8 cellular contexts compared by ENCODE assay signal in genomic region chr9:4740623-4741364, GRCh38. TPM values are rescaled to one million over a fixed set of nuclear protein-coding genes. Genes with fewer than 3 reads are reported as not detected.
DNase-seq lines count a peak whose midpoint lies in the region; ATAC-seq and TF ChIP-seq lines count a peak whose summit lies in the region.

Gene AK3 (minus strand): TSS chr9:4741202. CDS start chr9:4741087, 115 bp downstream.

- WGBS in lower leg skin, 2 donors: 0 to 1% methylated on average over 21 to 26 of the region's 84 CpGs

- peaks cover 15 to 29% (median 23%) of the 10 kb centered on the region in 10 experiments for H3K4me1 ChIP-seq in BLaER1 treated with 17β-estradiol and CSF1 and Interleukin-3, amounts not matched to agents 10 nM and 100 nM

- no peaks in the 10 kb centered on the region for H3K9me3 Mint-ChIP-seq in activated CD4-positive, alpha-beta memory T cell treated with anti-CD3 and anti-CD28 coated beads for 36 hours

- H3K27me3 Mint-ChIP-seq in activated CD4-positive, alpha-beta memory T cell treated with anti-CD3 and anti-CD28 coated beads for 36 hours: no peaks in the 10 kb centered on the region

- TF ChIP-seq CTCF in dorsolateral prefrontal cortex (IDR thresholded peaks at IDR 0.05 in 54 of 56, conservative IDR thresholded peaks at IDR 0.05 in 2 of 56; ENCODE audit: low read depth in 1 of 56, partially characterized antibody in 56 of 56): peak in 50 of 56 donors; percentile 13 to 70 (median 46)
- no peak for TF ChIP-seq CTCF in lower leg skin (IDR thresholded peaks at IDR 0.05)

- H3K27ac ChIP-seq in BLaER1 treated with 17β-estradiol and CSF1 and Interleukin-3, amounts not matched to agents 10 nM and 100 nM: peak within 1 kb of the TSS; percentile 75 to 94 (median 87)
- H3K27ac ChIP-seq in dorsolateral prefrontal cortex: peak within 1 kb of the TSS; percentile 9 to 96 (median 90)

- DNase-seq in NCI-H69 (lab: John Stamatoyannopoulos, UW): peak; percentile 95
- DNase-seq in activated CD4-positive, alpha-beta memory T cell treated with anti-CD3 and anti-CD28 coated beads for 36 hours: peak; percentile 90
- peak; percentile 58 to 92 (median 81) for DNase-seq in dorsolateral prefrontal cortex
- DNase-seq in lower leg skin (ENCODE audit: low spot score in 2 of 2): peak; percentile 82 to 97
- peak; percentile 76 for DNase-seq in stimulated activated CD4-positive, alpha-beta T cell treated with anti-CD3 and anti-CD28 coated beads, Interleukin-4, amount 100 ng/mL, for 48 hours (ENCODE audit: low read depth in 2 of 2)

- H3K36me3 ChIP-seq in BLaER1 treated with 17β-estradiol and CSF1 and Interleukin-3, amounts not matched to agents 10 nM and 100 nM: peaks cover 0 to 8% (median 0%) of the 10 kb centered on the region in 11 experiments; a peak in 3 of 22 replicates

- CTCF ChIA-PET in activated CD4-positive, alpha-beta memory T cell treated with anti-CD3 and anti-CD28 coated beads for 36 hours (lab: Charles Lee): interaction anchor here (0.8 to 1.9 kb wide), 9 partner anchors 9 to 136 kb away, joined by 3 to 11 read pairs (median 4); no protein-coding TSS in a partner anchor

- peak within 1 kb of the TSS; percentile 83 for H3K4me3 Mint-ChIP-seq in activated CD4-positive, alpha-beta memory T cell treated with anti-CD3 and anti-CD28 coated beads for 36 hours

- H3K4me3 ChIP-seq in BLaER1 treated with 17β-estradiol and CSF1 and Interleukin-3, amounts not matched to agents 10 nM and 100 nM: peak within 1 kb of the TSS; percentile 79 to 95 (median 90)
- H3K4me3 ChIP-seq in dorsolateral prefrontal cortex (peak within 1 kb of the TSS; percentile 64 to 99 (median 91)), lower leg skin (ENCODE audit: low read depth, poor library complexity, severe bottlenecking) (peak within 1 kb of the TSS; percentile 58)

- intact Hi-C loops in activated CD4-positive, alpha-beta memory T cell treated with anti-CD3 and anti-CD28 coated beads for 36 hours (cut with micrococcal nuclease): loop anchor here (1.0 to 10.0 kb wide), 8 partner anchors 52 to 844 kb away; partner anchors contain the start of genes CDC37L1, GLIS3, PLGRKT and PLPP6
- intact Hi-C loops in dorsolateral prefrontal cortex (cut with DNase I): loop anchor here (2.0 to 5.0 kb wide), 5 partner anchors 58 to 242 kb away; partner anchors contain the start of genes PLPP6 (in 2 of the 2) and CDC37L1 (in 1 of the 2)
- intact Hi-C loops in lower leg skin (cut with DNase I; ENCODE audit: low total_unique reads): no loop called here

- peaks cover 0 to 21% (median 3%) of the 10 kb centered on the region in 11 experiments; a peak in 9 of 22 replicates for H4K20me1 ChIP-seq in BLaER1 treated with 17β-estradiol and CSF1 and Interleukin-3, amounts not matched to agents 10 nM and 100 nM

- TF ChIP-seq POLR2A in GM19193 (IDR thresholded peaks at IDR 0.05; ENCODE audit: extremely low read depth, insufficient read depth, insufficient read length): peak; percentile 95
- peak in 1 of 2 donors; percentile 6 for TF ChIP-seq POLR2A in lower leg skin (IDR thresholded peaks at IDR 0.05)

- no peaks in the 10 kb centered on the region for H3K36me3 Mint-ChIP-seq in activated CD4-positive, alpha-beta memory T cell treated with anti-CD3 and anti-CD28 coated beads for 36 hours

- H3K9ac ChIP-seq in BLaER1 treated with 17β-estradiol and CSF1 and Interleukin-3, amounts not matched to agents 10 nM and 100 nM: peak within 1 kb of the TSS; percentile 88 to 97 (median 92)

- peak within 1 kb of the TSS; percentile 78 for H3K27ac Mint-ChIP-seq in activated CD4-positive, alpha-beta memory T cell treated with anti-CD3 and anti-CD28 coated beads for 36 hours

- H3K9me3 ChIP-seq in BLaER1 treated with 17β-estradiol and CSF1 and Interleukin-3, amounts not matched to agents 10 nM and 100 nM (replicated peaks in 1 of 11): no peaks in the 10 kb centered on the region

- no peaks in the 10 kb centered on the region for H3K27me3 ChIP-seq in BLaER1 treated with 17β-estradiol and CSF1 and Interleukin-3, amounts not matched to agents 10 nM and 100 nM
- no peaks in the 10 kb centered on the region for H3K27me3 ChIP-seq in dorsolateral prefrontal cortex

- H3K4me1 Mint-ChIP-seq in activated CD4-positive, alpha-beta memory T cell treated with anti-CD3 and anti-CD28 coated beads for 36 hours (ENCODE audit: low read depth): peaks cover 34% of the 10 kb centered on the region

- peak; percentile 68 for ATAC-seq in HG03378 (IDR thresholded peaks at IDR 0.05; ENCODE audit: unreplicated experiment)

- POLR2A ChIA-PET in activated CD4-positive, alpha-beta memory T cell treated with anti-CD3 and anti-CD28 coated beads for 36 hours (lab: Charles Lee): interaction anchor here (0.6 to 1.3 kb wide), 8 partner anchors 34 to 242 kb away, joined by 3 to 6 read pairs (median 4); partner anchors contain the start of gene CDC37L1

- H3K4me2 ChIP-seq in BLaER1 treated with 17β-estradiol and CSF1 and Interleukin-3, amounts not matched to agents 10 nM and 100 nM: peak within 1 kb of the TSS; percentile 79 to 94 (median 90)

RNA-seq across cellular contexts. Expression of gene AK3, which starts in this region (rescaled TPM):
- 10 to 100 TPM; 33.8 to 34.5 TPM for total RNA-seq in activated CD4-positive, alpha-beta memory T cell treated with anti-CD3 and anti-CD28 coated beads for 36 hours
- total RNA-seq in dorsolateral prefrontal cortex (10 to 100 TPM; 30.5 to 87.1 (median 48.8) TPM), lower leg skin (100 to 1,000 TPM in 1 of 4 donors, 10 to 100 TPM in 3; 81.3 to 102 (median 92.9) TPM)

Comparison
In these comparisons a context has a peak if more than half of its experiments do, and no peak if none do; other contexts are left out.
1. Peak in every context shown above with its lines: DNase-seq, ATAC-seq, H3K4me3 ChIP-seq and H3K27ac ChIP-seq.
2. CTCF ChIP-seq: peak in dorsolateral prefrontal cortex (50 of 56); none in lower leg skin (0 of 3).